Comparison of ENCODE assay signal across 23 cellular contexts in genomic region chr1:162721471-162721870, GRCh38.
"Had no signal": no experiment of that assay in that cellular context is flagged by ENCODE, and none has a peak within 500 bp of the region (broad histone marks: within the 10 kb centered on the region; RNA-seq: fewer than 3 reads in every experiment).

No MANE protein-coding gene starts in this region.

- H3K27ac Mint-ChIP-seq: IgD-negative memory B cell had no signal

- H3K9me3 ChIP-seq: SJCRH30 had no signal

- H3K4me2 ChIP-seq: KMS-11 had no signal

- H3K4me3 Mint-ChIP-seq: IgD-negative memory B cell had no signal

- H3K27ac ChIP-seq: HL-60, KMS-11, SJCRH30 had no signal

- H3K4me1 ChIP-seq: SJCRH30 had no signal

- ATAC-seq: K562, Panc1, PC-3, Right ventricle myocardium inferior, SK-N-SH treated with all-trans-retinoic acid at 6 μM for 48 hours had no signal

- DNase-seq: Kasumi-1, MM.1S, NCI-H1092 treated with DMSO at 0.1 percent for 48 hours, NCI-H1436, NCI-H187, NCI-H2029, NCI-H2081 treated with DMSO at 0.1 percent for 48 hours, NCI-H2171, NCI-H226, NCI-H510A, NCI-H524 treated with DMSO at 0.1 percent for 48 hours, NCI-H69, NCI-H774, PC-3, SHP77 treated with DMSO at 0.1 percent for 48 hours, SJCRH30 had no signal

- H3K4me1 Mint-ChIP-seq: IgD-negative memory B cell had no signal

- H3K4me3 ChIP-seq: K562, SJCRH30 had no signal

- H3K36me3 ChIP-seq: SJCRH30 had no signal

- H3K27me3 ChIP-seq: SJCRH30 had no signal
